Comparison of ENCODE assay signal across 8 cellular contexts in the genomic region with DNA sequence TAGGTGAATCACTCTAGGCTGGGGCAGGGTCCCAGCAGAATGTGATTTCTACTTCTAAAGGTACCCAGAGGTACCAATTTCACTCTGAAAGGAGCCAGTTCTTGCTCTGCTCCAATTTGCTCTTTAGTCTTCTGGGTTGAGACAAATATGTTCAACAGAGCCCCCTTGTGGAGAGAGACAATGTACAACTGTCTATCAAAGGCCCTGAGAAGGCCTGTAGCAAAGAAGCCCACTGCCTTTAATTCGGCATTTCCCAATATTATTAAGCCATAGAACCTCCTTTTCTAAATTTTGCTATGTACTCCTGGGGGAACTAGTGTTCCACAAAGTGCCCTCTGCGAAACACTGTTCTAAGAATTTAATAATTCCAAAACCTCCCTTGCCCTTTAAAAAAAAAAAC.
DNase-seq lines count a peak whose midpoint lies in the region; ATAC-seq and TF ChIP-seq lines count a peak whose summit lies in the region.

No MANE protein-coding gene starts in this region.

- ATAC-seq in effector memory CD8-positive, alpha-beta T cell (replicated peaks) = no peak

- no peak overlapping the region for H3K4me3 Mint-ChIP-seq in activated CD4-positive, alpha-beta T cell treated with anti-CD3 and anti-CD28 coated beads, Interleukin-2, amount 10 ng/mL, durations not matched to agents 7 days and 5 days
- H3K4me3 Mint-ChIP-seq in effector memory CD8-positive, alpha-beta T cell = no peak overlapping the region

- H3K27me3 Mint-ChIP-seq in activated CD4-positive, alpha-beta T cell treated with anti-CD3 and anti-CD28 coated beads, Interleukin-2, amount 10 ng/mL, durations not matched to agents 7 days and 5 days = no peaks in the 10 kb centered on the region
- peaks cover 0 to 6% of the 10 kb centered on the region in 2 donors for H3K27me3 Mint-ChIP-seq in effector memory CD8-positive, alpha-beta T cell

- 94 to 98% methylated on average over 2 of the region's 2 CpGs for WGBS in thyroid gland, 2 donors

- no peak overlapping the region for H3K4me3 ChIP-seq in thyroid gland (replicated peaks in 1 of 3)

- H3K4me1 Mint-ChIP-seq in activated CD4-positive, alpha-beta T cell treated with anti-CD3 and anti-CD28 coated beads, Interleukin-2, amount 10 ng/mL, durations not matched to agents 7 days and 5 days = no peaks in the 10 kb centered on the region
- peaks cover 1 to 9% of the 10 kb centered on the region in 2 donors for H3K4me1 Mint-ChIP-seq in effector memory CD8-positive, alpha-beta T cell (ENCODE audit: low read depth in 2 of 2)

- no peaks in the 10 kb centered on the region for H3K36me3 ChIP-seq in thyroid gland

- H3K27me3 ChIP-seq in thyroid gland = no peaks in the 10 kb centered on the region

- H3K9me3 Mint-ChIP-seq in activated CD4-positive, alpha-beta T cell treated with anti-CD3 and anti-CD28 coated beads, Interleukin-2, amount 10 ng/mL, durations not matched to agents 7 days and 5 days = no peaks in the 10 kb centered on the region
- H3K9me3 Mint-ChIP-seq in effector memory CD8-positive, alpha-beta T cell = peaks cover 0 to 1% of the 10 kb centered on the region in 2 donors

- H3K9me3 ChIP-seq in thyroid gland = no peaks in the 10 kb centered on the region

- CTCF ChIA-PET in activated CD4-positive, alpha-beta T cell treated with anti-CD3 and anti-CD28 coated beads, Interleukin-2, amount 10 ng/mL, durations not matched to agents 7 days and 5 days (lab: Charles Lee) = interaction anchor here (0.6 kb wide), 1 partner anchor 1360 kb away, joined by 3 read pairs; no protein-coding TSS in a partner anchor

- peaks cover 4 to 13% of the 10 kb centered on the region in 2 donors for H3K4me1 ChIP-seq in thyroid gland

- TF ChIP-seq POLR2A in thyroid gland (IDR thresholded peaks at IDR 0.05) = no peak

- peak in 4 of 6 experiments; percentile 9 to 42 (median 36) for TF ChIP-seq CTCF in thyroid gland (IDR thresholded peaks at IDR 0.05)

- H3K36me3 Mint-ChIP-seq in activated CD4-positive, alpha-beta T cell treated with anti-CD3 and anti-CD28 coated beads, Interleukin-2, amount 10 ng/mL, durations not matched to agents 7 days and 5 days (ENCODE audit: low read depth) = no peaks in the 10 kb centered on the region
- H3K36me3 Mint-ChIP-seq in effector memory CD8-positive, alpha-beta T cell (ENCODE audit: insufficient read depth) = no peaks in the 10 kb centered on the region

- H3K27ac Mint-ChIP-seq in activated CD4-positive, alpha-beta T cell treated with anti-CD3 and anti-CD28 coated beads, Interleukin-2, amount 10 ng/mL, durations not matched to agents 7 days and 5 days = no peak overlapping the region
- H3K27ac Mint-ChIP-seq in effector memory CD8-positive, alpha-beta T cell = no peak overlapping the region

- peak overlapping the region; percentile 94 for H3K27ac ChIP-seq in epithelial cell of prostate
- no peak overlapping the region for H3K27ac ChIP-seq in thyroid gland

- intact Hi-C loops in thyroid gland (cut with DNase I) = no loop called here

- POLR2A ChIA-PET in activated CD4-positive, alpha-beta T cell treated with anti-CD3 and anti-CD28 coated beads, Interleukin-2, amount 10 ng/mL, durations not matched to agents 7 days and 5 days (lab: Charles Lee) = no interaction called here

- DNase-seq in activated CD4-positive, alpha-beta T cell treated with anti-CD3 and anti-CD28 coated beads, Interleukin-2, amount 10 ng/mL, durations not matched to agents 7 days and 5 days = peak; percentile 28
- DNase-seq in activated CD4-positive, alpha-beta T cell treated with anti-CD3 and anti-CD28 coated beads for 4 hours = no peak
- DNase-seq in NCI-H2171 (lab: John Stamatoyannopoulos, UW) (peak; percentile 17), epithelial cell of prostate (ENCODE audit: low read depth, low spot score) (peak; percentile 10), thyroid gland (no peak), NK-92 (lab: John Stamatoyannopoulos, UW; ENCODE audit: unreplicated experiment) (no peak), HPDE6-E6E7 (ENCODE audit: extremely low spot score) (no peak)
- DNase-seq in effector memory CD8-positive, alpha-beta T cell = no peak

Comparison
In these comparisons a context has a peak if more than half of its experiments do, and no peak if none do; other contexts are left out.
1. DNase-seq: peak in activated CD4-positive, alpha-beta T cell treated with anti-CD3 and anti-CD28 coated beads, Interleukin-2, amount 10 ng/mL, durations not matched to agents 7 days and 5 days (single experiment), NCI-H2171 (single experiment) and epithelial cell of prostate (single experiment); none in activated CD4-positive, alpha-beta T cell treated with anti-CD3 and anti-CD28 coated beads for 4 hours (0 of 2), thyroid gland (0 of 2), NK-92 (single experiment), effector memory CD8-positive, alpha-beta T cell (0 of 3) and HPDE6-E6E7 (single experiment).